ENCODE assay signal across 25 cellular contexts in genomic region chr5:36135994-36136393, GRCh38.
"Had no signal": no experiment of that assay in that cellular context is flagged by ENCODE, and none has a peak within 500 bp of the region (broad histone marks: within the 10 kb centered on the region; RNA-seq: fewer than 3 reads in every experiment).

No MANE protein-coding gene starts in this region.

- H3K27ac Mint-ChIP-seq: effector memory CD8-positive, alpha-beta T cell; naive thymus-derived CD4-positive, alpha-beta T cell; nephron; neural progenitor cell; stimulated activated memory B cell treated with anti-CD40 and anti-IgM and Interleukin-4, amounts not matched to agents 10 μg/mL and 1 μg/mL and 100 μg/mL, for 72 hours; type B pancreatic cell had no signal

- H3K9me3 Mint-ChIP-seq: effector memory CD8-positive, alpha-beta T cell; neural progenitor cell; type B pancreatic cell had no signal

- H3K36me3 ChIP-seq: neural progenitor cell, prostate gland had no signal

- H3K4me3 Mint-ChIP-seq: effector memory CD8-positive, alpha-beta T cell; naive thymus-derived CD4-positive, alpha-beta T cell; nephron; neural progenitor cell; stimulated activated memory B cell treated with anti-CD40 and anti-IgM and Interleukin-4, amounts not matched to agents 10 μg/mL and 1 μg/mL and 100 μg/mL, for 72 hours; type B pancreatic cell had no signal

- H3K9me3 ChIP-seq: gastroesophageal sphincter, prostate gland, right atrium auricular region, sigmoid colon, testis, tibial artery had no signal

- DNase-seq: cortex of kidney; effector memory CD8-positive, alpha-beta T cell; heart left ventricle; left cardiac atrium; left lung; mesendoderm; midbrain; naive thymus-derived CD4-positive, alpha-beta T cell; sigmoid colon; stimulated activated CD4-positive, alpha-beta T cell treated with anti-CD3 and anti-CD28 coated beads, Interleukin-2, amount 100 ng/mL, for 24 hours; stimulated activated CD4-positive, alpha-beta T cell treated with anti-CD3 and anti-CD28 coated beads, Interleukin-4, amount 100 ng/mL, for 24 hours; stimulated activated naive CD8-positive, alpha-beta T cell treated with anti-CD3 and anti-CD28 coated beads, Interleukin-15, Interleukin-2, amounts not matched to agents 100 U/mL and 50 U/mL, for 24 hours; substantia nigra; testis; tibial artery had no signal

- H3K4me1 Mint-ChIP-seq: nephron; neural progenitor cell; stimulated activated memory B cell treated with anti-CD40 and anti-IgM and Interleukin-4, amounts not matched to agents 10 μg/mL and 1 μg/mL and 100 μg/mL, for 72 hours had no signal

- H3K27ac ChIP-seq: foreskin keratinocyte, gastroesophageal sphincter, heart left ventricle, hepatocyte, left lung, neural progenitor cell, parathyroid adenoma, prostate gland, right atrium auricular region, sigmoid colon, testis, tibial artery had no signal

- H2AFZ ChIP-seq: hepatocyte, neural progenitor cell, parathyroid adenoma had no signal

- H3K4me2 ChIP-seq: hepatocyte, neural progenitor cell had no signal

- ATAC-seq: effector memory CD8-positive, alpha-beta T cell; foreskin keratinocyte; gastroesophageal sphincter; heart left ventricle; left cardiac atrium; left lung; naive thymus-derived CD4-positive, alpha-beta T cell; stimulated activated memory B cell treated with anti-CD40 and anti-IgM and Interleukin-4, amounts not matched to agents 10 μg/mL and 1 μg/mL and 100 μg/mL, for 72 hours; stimulated activated naive CD8-positive, alpha-beta T cell treated with anti-CD3 and anti-CD28 coated beads, Interleukin-15, Interleukin-2, amounts not matched to agents 100 U/mL and 50 U/mL, for 24 hours had no signal

- H3K9ac ChIP-seq: neural progenitor cell, parathyroid adenoma had no signal

- H3K4me1 ChIP-seq: foreskin keratinocyte, gastroesophageal sphincter, heart left ventricle, left lung, neural progenitor cell, parathyroid adenoma, prostate gland, right atrium auricular region, sigmoid colon, testis, tibial artery had no signal

- H3K27me3 Mint-ChIP-seq: effector memory CD8-positive, alpha-beta T cell; naive thymus-derived CD4-positive, alpha-beta T cell; stimulated activated memory B cell treated with anti-CD40 and anti-IgM and Interleukin-4, amounts not matched to agents 10 μg/mL and 1 μg/mL and 100 μg/mL, for 72 hours; type B pancreatic cell had no signal

- H3K27me3 ChIP-seq: foreskin keratinocyte, gastroesophageal sphincter, heart left ventricle, hepatocyte, left lung, neural progenitor cell, right atrium auricular region, sigmoid colon, testis, tibial artery had no signal

- H3K79me2 ChIP-seq: hepatocyte, parathyroid adenoma had no signal

- H3K4me3 ChIP-seq: gastroesophageal sphincter, heart left ventricle, hepatocyte, left lung, neural progenitor cell, prostate gland, right atrium auricular region, sigmoid colon, testis, tibial artery had no signal
